ENCODE assay signal across 31 cellular contexts in the genomic region with DNA sequence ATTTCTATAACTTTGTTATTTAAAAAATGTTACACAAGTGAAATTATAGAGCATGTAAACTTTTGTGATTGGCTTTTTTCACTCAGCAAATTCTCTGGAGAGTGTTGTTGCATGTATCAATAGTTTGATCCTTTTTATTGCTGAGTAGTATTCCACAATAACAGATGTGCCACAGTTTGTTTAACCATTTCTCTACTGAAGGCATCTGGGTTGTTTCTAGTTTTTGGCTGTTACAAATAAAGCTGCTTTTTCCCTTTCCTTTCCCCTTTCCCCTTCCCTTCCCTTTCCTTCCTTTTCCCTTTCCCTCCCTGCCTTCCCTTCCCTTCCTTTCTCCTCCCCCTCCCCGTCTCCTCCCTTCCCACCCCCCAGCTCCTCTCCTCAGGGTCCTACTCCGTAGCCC. TPM values are rescaled to one million over a fixed set of nuclear protein-coding genes. Genes with fewer than 3 reads are reported as not detected.
"Had no signal": no experiment of that assay in that cellular context is flagged by ENCODE, and none has a peak within 500 bp of the region (broad histone marks: within the 10 kb centered on the region; RNA-seq: fewer than 3 reads in every experiment).

No MANE protein-coding gene starts in this region.

- FAIRE-seq: TTC549 had no signal

- ATAC-seq: activated CD8-positive, alpha-beta T cell treated with anti-CD3 and anti-CD28 coated beads for 36 hours; activated naive CD4-positive, alpha-beta T cell treated with anti-CD3 and anti-CD28 coated beads, Interleukin-2, amount 50 U/mL, for 72 hours; activated T-cell treated with anti-CD3 and anti-CD28 coated beads, Interleukin-2, amount 50 U/mL, for 4 hours; activated T-cell treated with anti-CD3 and anti-CD28 coated beads, Interleukin-2, amount 50 U/mL, for 72 hours; activated T-helper 17 cell treated with anti-CD3 and anti-CD28 coated beads, Interleukin-2, amount 50 U/mL, for 72 hours; body of pancreas; T-helper 17 cell had no signal

- H3K4me1 ChIP-seq: ascending aorta, body of pancreas, breast epithelium had no signal

- H3K9me3 ChIP-seq: ascending aorta, body of pancreas, breast epithelium had no signal

- DNase-seq: activated B cell treated with CpG ODN at 0.5 μM for 24 hours; activated CD4-positive, alpha-beta memory T cell treated with anti-CD3 and anti-CD28 coated beads for 36 hours; activated CD4-positive, alpha-beta T cell treated with anti-CD3 and anti-CD28 coated beads for 4 hours; activated CD4-positive, alpha-beta T cell treated with anti-CD3 and anti-CD28 coated beads, Interleukin-2, amount 10 ng/mL, durations not matched to agents 24 days and 14 days; activated CD4-positive, alpha-beta T cell treated with anti-CD3 and anti-CD28 coated beads, Interleukin-2, amount 50 U/mL, for 1 hour; activated CD4-positive, alpha-beta T cell treated with anti-CD3 and anti-CD28 coated beads, Interleukin-2, amount 50 U/mL, for 4 hours; activated CD4-positive, CD25-positive, alpha-beta regulatory T cell treated with anti-CD3 and anti-CD28 coated beads, Interleukin-2, amount 50 U/mL, for 72 hours; activated CD8-positive, alpha-beta memory T cell treated with anti-CD3 and anti-CD28 coated beads, Interleukin-2, amount 50 U/mL, for 4 hours; activated CD8-positive, alpha-beta T cell treated with anti-CD3 and anti-CD28 coated beads for 36 hours; activated gamma-delta T cell treated with Interleukin-2 at 50 U/mL for 16 hours; activated naive CD4-positive, alpha-beta T cell; activated naive CD4-positive, alpha-beta T cell treated with anti-CD3 and anti-CD28 coated beads for 36 hours; activated naive CD4-positive, alpha-beta T cell treated with anti-CD3 and anti-CD28 coated beads, Interleukin-2, amount 50 U/mL, for 16 hours; activated naive CD8-positive, alpha-beta T cell treated with anti-CD3 and anti-CD28 coated beads for 36 hours; activated T-cell treated with anti-CD3 and anti-CD28 coated beads for 4 hours; activated T-cell treated with anti-CD3 and anti-CD28 coated beads, Interleukin-2, amount 50 U/mL, for 1 hour; activated T-cell treated with anti-CD3 and anti-CD28 coated beads, Interleukin-2, amount 50 U/mL, for 4 hours; activated T-cell treated with anti-CD3 and anti-CD28 coated beads, Interleukin-2, amount 50 U/mL, for 72 hours; amygdala; anterior cingulate cortex; body of pancreas; brain microvascular endothelial cell; central memory CD4-positive, alpha-beta T cell; T-helper 17 cell; T1000 had no signal

- H3K27ac ChIP-seq: ascending aorta, body of pancreas, brain microvascular endothelial cell, breast epithelium, VCaP had no signal

- H3K4me3 ChIP-seq: ascending aorta, body of pancreas, breast epithelium had no signal

- H3K36me3 ChIP-seq: ascending aorta, brain microvascular endothelial cell, breast epithelium had no signal

- H3K27me3 ChIP-seq: ascending aorta, body of pancreas, brain microvascular endothelial cell, breast epithelium had no signal

RNA-seq across cellular contexts. Expression of a gene that starts 44.9 kb away (rescaled TPM):
- total RNA-seq: ascending aorta had no signal
